17 cellular contexts compared by ENCODE assay signal in the genomic region with DNA sequence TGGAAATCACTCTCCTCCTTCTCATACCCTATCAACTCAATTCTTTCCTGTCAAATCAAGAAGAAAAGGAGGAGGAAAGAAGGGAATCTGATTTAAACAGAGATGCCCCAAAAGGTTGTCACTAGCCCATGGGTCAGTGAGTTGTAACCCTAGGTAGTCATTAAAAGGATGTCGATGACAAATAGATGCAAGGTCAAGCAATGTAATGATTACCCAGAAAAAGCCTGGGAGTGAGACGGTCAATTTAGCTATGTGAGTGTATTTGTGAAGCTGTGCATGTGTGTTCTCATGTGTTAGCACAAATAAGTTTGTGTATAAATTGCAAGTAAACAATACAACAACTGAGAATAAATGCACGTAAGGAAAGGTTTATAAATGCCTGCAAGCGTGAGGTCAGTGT.
"Had no signal": no experiment of that assay in that cellular context is flagged by ENCODE, and none has a peak within 500 bp of the region (broad histone marks: within the 10 kb centered on the region; RNA-seq: fewer than 3 reads in every experiment).

No MANE protein-coding gene starts in this region.

- H3K27me3 ChIP-seq: MG63 had no signal

- H3K9me3 ChIP-seq: MG63 had no signal

- H3K27ac ChIP-seq: RWPE1 had no signal

- DNase-seq: KBM-7, MG63, NCI-H1092 treated with DMSO at 0.1 percent for 48 hours, NCI-H1436, NCI-H187, NCI-H2029, NCI-H2081 treated with DMSO at 0.1 percent for 48 hours, NCI-H2171, NCI-H226, NCI-H446, NCI-H510A, NCI-H524 treated with DMSO at 0.1 percent for 48 hours, NCI-H69, NCI-H774, SHP77 had no signal

- ATAC-seq: SK-N-SH treated with all-trans-retinoic acid at 6 μM for 48 hours had no signal

- H3K36me3 ChIP-seq: MG63 had no signal

- H3K4me3 ChIP-seq: MG63 had no signal
